1 cellular context compared by ENCODE assay signal in the genomic region with DNA sequence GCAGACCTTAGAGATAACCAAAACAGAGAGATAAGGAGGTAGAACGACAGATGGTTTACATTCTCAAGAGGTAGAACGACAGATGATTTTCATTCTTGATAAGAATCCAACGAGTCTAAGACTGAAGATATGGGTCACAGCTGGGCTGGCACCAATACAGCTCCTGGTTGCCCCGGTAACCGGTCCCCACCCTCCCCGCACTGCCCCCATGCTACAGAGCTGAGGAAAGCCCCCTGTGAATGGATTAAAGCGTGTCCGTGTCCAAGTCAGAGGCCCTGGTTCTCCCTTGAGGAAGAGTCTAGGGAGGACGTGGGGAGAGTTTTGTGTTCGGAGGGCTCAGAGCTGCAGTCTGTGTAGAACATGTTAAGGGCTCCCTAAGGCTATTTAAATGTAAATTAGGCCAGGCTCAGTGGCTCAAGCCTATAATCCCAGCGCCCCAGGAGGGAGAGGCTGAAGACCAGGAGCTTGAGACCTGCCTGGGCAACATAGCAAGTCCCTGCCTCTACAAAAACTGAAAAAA.
TF ChIP-seq lines count a peak whose summit lies in the region.

No MANE protein-coding gene starts in this region.

TF ChIP-seq in K562, 482 proteins besides CTCF, POLR2A, EP300 and RAD21 (continued from another document):
- TF ChIP-seq, protein P1, sequence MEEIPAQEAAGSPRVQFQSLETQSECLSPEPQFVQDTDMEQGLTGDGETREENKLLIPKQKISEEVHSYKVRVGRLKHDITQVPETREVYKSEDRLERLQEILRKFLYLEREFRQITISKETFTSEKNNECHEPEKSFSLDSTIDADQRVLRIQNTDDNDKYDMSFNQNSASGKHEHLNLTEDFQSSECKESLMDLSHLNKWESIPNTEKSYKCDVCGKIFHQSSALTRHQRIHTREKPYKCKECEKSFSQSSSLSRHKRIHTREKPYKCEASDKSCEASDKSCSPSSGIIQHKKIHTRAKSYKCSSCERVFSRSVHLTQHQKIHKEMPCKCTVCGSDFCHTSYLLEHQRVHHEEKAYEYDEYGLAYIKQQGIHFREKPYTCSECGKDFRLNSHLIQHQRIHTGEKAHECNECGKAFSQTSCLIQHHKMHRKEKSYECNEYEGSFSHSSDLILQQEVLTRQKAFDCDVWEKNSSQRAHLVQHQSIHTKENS (CRISPR knock-in tag; IDR thresholded peaks at IDR 0.05): no peak
